Comparison of ENCODE assay signal across 1 cellular context in genomic region chr10:96610817-96611216, GRCh38.
TF ChIP-seq lines count a peak whose summit lies in the region.

No MANE protein-coding gene starts in this region.

TF ChIP-seq in HCT116, 20 proteins besides CTCF, POLR2A, EP300 and RAD21 (continued from another document):
- no peak for TF ChIP-seq ZBTB33 (IDR thresholded peaks at IDR 0.05; ENCODE audit: extremely low read depth, insufficient replicate concordance, low read length)
- no peak for TF ChIP-seq REST (IDR thresholded peaks at IDR 0.05; ENCODE audit: low read depth)
- no peak for TF ChIP-seq EGR1 (IDR thresholded peaks at IDR 0.05; ENCODE audit: low read depth)
- no peak for TF ChIP-seq ATF3 (IDR thresholded peaks at IDR 0.05)
- TF ChIP-seq SRF (IDR thresholded peaks at IDR 0.05; ENCODE audit: low read depth) = no peak
- no peak for TF ChIP-seq CBX3 (IDR thresholded peaks at IDR 0.05; ENCODE audit: low read depth)
- no peak for TF ChIP-seq POLR2AphosphoS5 (IDR thresholded peaks at IDR 0.05; ENCODE audit: low read depth, low read length)
- no peak for TF ChIP-seq FOSL1 (IDR thresholded peaks at IDR 0.05; ENCODE audit: low read depth)
- no peak for TF ChIP-seq CEBPB (IDR thresholded peaks at IDR 0.05; ENCODE audit: low read depth)
- TF ChIP-seq TCF7L2 (IDR thresholded peaks at IDR 0.05; ENCODE audit: borderline replicate concordance, extremely low read depth, insufficient read depth, insufficient read length) = no peak
- TF ChIP-seq EZH2 (IDR thresholded peaks at IDR 0.05) = no peak
TF ChIP-seq in HCT116: peak in this region for 0.
